ENCODE assay signal across 8 cellular contexts in the genomic region with DNA sequence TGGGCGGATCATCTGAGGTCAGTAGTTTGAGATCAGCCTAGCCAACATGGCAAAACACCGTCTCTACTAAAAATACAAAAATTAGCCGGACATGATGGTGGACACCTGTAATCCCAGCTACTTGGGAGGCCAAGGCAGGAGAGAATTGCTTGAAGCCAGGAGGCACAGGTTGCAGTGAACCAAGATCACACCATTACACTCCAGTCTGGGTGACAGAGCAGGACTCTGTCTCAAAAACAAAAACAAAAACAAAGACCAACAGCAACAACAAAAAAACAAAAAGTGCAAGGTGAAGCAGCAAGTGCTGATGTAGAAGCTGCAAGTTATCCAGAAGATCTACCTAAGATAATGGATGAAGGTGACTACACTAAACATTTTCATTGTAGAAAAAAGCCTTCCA. TPM values are rescaled to one million over a fixed set of nuclear protein-coding genes. Genes with fewer than 3 reads are reported as not detected.
DNase-seq lines count a peak whose midpoint lies in the region; TF ChIP-seq lines count a peak whose summit lies in the region.
"Not testable (repeated sequence)": the region's sequence is repeated elsewhere in the genome, so short reads cannot be mapped to it uniquely, and the experiment has no call there.

No MANE protein-coding gene starts in this region.

- 100% methylated on average over 2 to 3 of the region's 3 CpGs for WGBS in mesodermal cell (ENCODE audit: insufficient coverage in 2 of 2), 2 experiments
- WGBS in suprapubic skin, result 93% methylated on average over 3 of the region's 3 CpGs

- CTCF ChIA-PET in CD4-positive, alpha-beta memory T cell (lab: Charles Lee; ENCODE audit: partially characterized antibody), result interaction anchor here (1.3 to 1.6 kb wide), 3 partner anchors 11 to 237 kb away, joined by 3 to 5 read pairs (median 3); no protein-coding TSS in a partner anchor
- CTCF ChIA-PET in activated CD4-positive, alpha-beta memory T cell treated with anti-CD3 and anti-CD28 coated beads for 36 hours (lab: Charles Lee), result interaction anchor here (0.9 kb wide), 2 partner anchors 171 to 174 kb away, joined by 3 read pairs; no protein-coding TSS in a partner anchor
- CTCF ChIA-PET in activated naive CD4-positive, alpha-beta T cell treated with anti-CD3 and anti-CD28 coated beads for 36 hours (lab: Charles Lee), result interaction anchor here (0.6 to 2.8 kb wide), 4 partner anchors 16 to 148 kb away, joined by 3 to 9 read pairs (median 3); no protein-coding TSS in a partner anchor

- H3K36me3 ChIP-seq in CD4-positive, alpha-beta memory T cell (ENCODE audit: insufficient read depth, low read length), result peaks cover 31% of the 10 kb centered on the region
- peaks cover 66% of the 10 kb centered on the region for H3K36me3 ChIP-seq in OCI-LY1 (ENCODE audit: insufficient read depth, low read length)
- peaks cover 65% of the 10 kb centered on the region for H3K36me3 ChIP-seq in mesodermal cell (ENCODE audit: control insufficient read depth, insufficient read depth, low read length)
- H3K36me3 ChIP-seq in suprapubic skin, result peaks cover 39% of the 10 kb centered on the region

- TF ChIP-seq EP300 in suprapubic skin (IDR thresholded peaks at IDR 0.05), result not testable (repeated sequence)

- H3K9me2 ChIP-seq in OCI-LY1 (ENCODE audit: low read depth, low read length), result not testable (repeated sequence)

- H3K27me3 ChIP-seq in CD4-positive, alpha-beta memory T cell (ENCODE audit: insufficient read depth, low read length); OCI-LY1 (ENCODE audit: insufficient read depth, low read length); suprapubic skin: not testable (repeated sequence)

- peak in 1 of 5 donors; percentile 6 for DNase-seq in CD4-positive, alpha-beta memory T cell
- not testable (repeated sequence) for DNase-seq in activated CD4-positive, alpha-beta memory T cell treated with anti-CD3 and anti-CD28 coated beads for 36 hours; activated naive CD4-positive, alpha-beta T cell treated with anti-CD3 and anti-CD28 coated beads for 36 hours; osteocyte (ENCODE audit: extremely low spot score, unreplicated experiment)
- DNase-seq in cerebellar cortex (ENCODE audit: low spot score) (peak; percentile 40), suprapubic skin (ENCODE audit: low spot score in 2 of 2) (peak; percentile 12 to 24)

- not testable (repeated sequence) for H3K27ac ChIP-seq in CD4-positive, alpha-beta memory T cell (ENCODE audit: low read depth, low read length); suprapubic skin
- peak overlapping the region; percentile 7 for H3K27ac ChIP-seq in OCI-LY1 (ENCODE audit: low read depth, low read length, poor library complexity, severe bottlenecking)
- H3K27ac ChIP-seq in mesodermal cell (ENCODE audit: low read depth, low read length, severe bottlenecking), result peak overlapping the region; percentile 8

- POLR2A ChIA-PET in CD4-positive, alpha-beta memory T cell (lab: Charles Lee; ENCODE audit: partially characterized antibody), result interaction anchor here (0.9 to 8.9 kb wide), 5 partner anchors 9 to 147 kb away, joined by 3 to 148 read pairs (median 6); partner anchors contain the start of gene SRSF3
- POLR2A ChIA-PET in activated CD4-positive, alpha-beta memory T cell treated with anti-CD3 and anti-CD28 coated beads for 36 hours (lab: Charles Lee), result interaction anchor here (0.6 to 6.3 kb wide), 5 partner anchors 8 to 83 kb away, joined by 3 to 73 read pairs (median 3); partner anchors contain the start of gene SRSF3

- not testable (repeated sequence) for H3K27me3 Mint-ChIP-seq in CD4-positive, alpha-beta memory T cell; activated CD4-positive, alpha-beta memory T cell treated with anti-CD3 and anti-CD28 coated beads for 36 hours; activated naive CD4-positive, alpha-beta T cell treated with anti-CD3 and anti-CD28 coated beads for 36 hours (ENCODE audit: low read depth); osteocyte (ENCODE audit: unreplicated experiment)

- H3K4me2 ChIP-seq in OCI-LY1 (ENCODE audit: low read length), result not testable (repeated sequence)

- not testable (repeated sequence) for TF ChIP-seq CTCF in OCI-LY1 (IDR thresholded peaks at IDR 0.05; ENCODE audit: low read length); osteocyte (IDR thresholded peaks at IDR 0.05); suprapubic skin (IDR thresholded peaks at IDR 0.05)

- H4K20me1 ChIP-seq in OCI-LY1 (ENCODE audit: insufficient read depth, low read length), result not testable (repeated sequence)

- peaks cover 24% of the 10 kb centered on the region for H3F3A ChIP-seq in OCI-LY1 (ENCODE audit: insufficient read depth, low read length)

- H2AFZ ChIP-seq in OCI-LY1 (ENCODE audit: low read length), result not testable (repeated sequence)

- H3K9me3 ChIP-seq in CD4-positive, alpha-beta memory T cell (ENCODE audit: control insufficient read depth in 1 of 2, low read length in 2 of 2); OCI-LY1 (ENCODE audit: low read length); mesodermal cell (ENCODE audit: control insufficient read depth, low read length); suprapubic skin: not testable (repeated sequence)

- peaks cover 42% of the 10 kb centered on the region for H3K4me1 ChIP-seq in CD4-positive, alpha-beta memory T cell (ENCODE audit: insufficient read depth, low read length)
- H3K4me1 ChIP-seq in OCI-LY1 (ENCODE audit: insufficient read depth, low read length, severe bottlenecking); mesodermal cell (ENCODE audit: control insufficient read depth, insufficient read depth, low read length, poor library complexity, severe bottlenecking): not testable (repeated sequence)
- peaks cover 26% of the 10 kb centered on the region for H3K4me1 ChIP-seq in suprapubic skin

- not testable (repeated sequence) for H3K9ac ChIP-seq in OCI-LY1 (ENCODE audit: low read length)

- not testable (repeated sequence) for H3K9me3 Mint-ChIP-seq in CD4-positive, alpha-beta memory T cell; activated CD4-positive, alpha-beta memory T cell treated with anti-CD3 and anti-CD28 coated beads for 36 hours; activated naive CD4-positive, alpha-beta T cell treated with anti-CD3 and anti-CD28 coated beads for 36 hours; osteocyte (ENCODE audit: unreplicated experiment)

- not testable (repeated sequence) for H3K79me2 ChIP-seq in OCI-LY1 (ENCODE audit: insufficient read depth, low read length)

- H3K4me3 ChIP-seq in CD4-positive, alpha-beta memory T cell (ENCODE audit: low read length in 2 of 2); OCI-LY1 (ENCODE audit: low read depth, low read length, poor library complexity, severe bottlenecking); mesodermal cell (ENCODE audit: extremely low read depth, insufficient read depth, low read length, poor library complexity, severe bottlenecking); suprapubic skin: not testable (repeated sequence)

- peak overlapping the region in 6 of 7 donors; percentile 9 to 86 (median 54) for H3K27ac Mint-ChIP-seq in CD4-positive, alpha-beta memory T cell
- H3K27ac Mint-ChIP-seq in activated CD4-positive, alpha-beta memory T cell treated with anti-CD3 and anti-CD28 coated beads for 36 hours, result peak overlapping the region; percentile 14
- peak overlapping the region; percentile 61 for H3K27ac Mint-ChIP-seq in activated naive CD4-positive, alpha-beta T cell treated with anti-CD3 and anti-CD28 coated beads for 36 hours
- peak overlapping the region; percentile 18 for H3K27ac Mint-ChIP-seq in osteocyte (ENCODE audit: unreplicated experiment)

- intact Hi-C loops in CD4-positive, alpha-beta memory T cell (cut with micrococcal nuclease); activated CD4-positive, alpha-beta memory T cell treated with anti-CD3 and anti-CD28 coated beads for 36 hours (cut with micrococcal nuclease): not testable (repeated sequence)
- intact Hi-C loops in activated naive CD4-positive, alpha-beta T cell treated with anti-CD3 and anti-CD28 coated beads for 36 hours (cut with micrococcal nuclease), result loop anchor here (10.0 kb wide), 1 partner anchor 403 kb away; no protein-coding TSS in a partner anchor

- peaks cover 45 to 68% of the 10 kb centered on the region in 2 donors for H3K36me3 Mint-ChIP-seq in CD4-positive, alpha-beta memory T cell
- H3K36me3 Mint-ChIP-seq in activated CD4-positive, alpha-beta memory T cell treated with anti-CD3 and anti-CD28 coated beads for 36 hours, result peaks cover 57% of the 10 kb centered on the region
- H3K36me3 Mint-ChIP-seq in activated naive CD4-positive, alpha-beta T cell treated with anti-CD3 and anti-CD28 coated beads for 36 hours (ENCODE audit: low read depth), result peaks cover 55% of the 10 kb centered on the region
- peaks cover 36% of the 10 kb centered on the region for H3K36me3 Mint-ChIP-seq in osteocyte (ENCODE audit: unreplicated experiment)

- not testable (repeated sequence) for H3K4me3 Mint-ChIP-seq in CD4-positive, alpha-beta memory T cell; activated CD4-positive, alpha-beta memory T cell treated with anti-CD3 and anti-CD28 coated beads for 36 hours; activated naive CD4-positive, alpha-beta T cell treated with anti-CD3 and anti-CD28 coated beads for 36 hours; osteocyte (ENCODE audit: unreplicated experiment)

- H3K4me1 Mint-ChIP-seq in CD4-positive, alpha-beta memory T cell, result peaks cover 27 to 57% (median 36%) of the 10 kb centered on the region in 4 donors
- peaks cover 44% of the 10 kb centered on the region for H3K4me1 Mint-ChIP-seq in activated CD4-positive, alpha-beta memory T cell treated with anti-CD3 and anti-CD28 coated beads for 36 hours (ENCODE audit: low read depth)
- H3K4me1 Mint-ChIP-seq in activated naive CD4-positive, alpha-beta T cell treated with anti-CD3 and anti-CD28 coated beads for 36 hours (ENCODE audit: low read depth), result peaks cover 47% of the 10 kb centered on the region
- not testable (repeated sequence) for H3K4me1 Mint-ChIP-seq in osteocyte (ENCODE audit: unreplicated experiment)

- not testable (repeated sequence) for TF ChIP-seq POLR2A in suprapubic skin (IDR thresholded peaks at IDR 0.05)

RNA-seq across cellular contexts. Expression of gene SRSF3, which starts 17.5 kb away (rescaled TPM):
- total RNA-seq in CD4-positive, alpha-beta memory T cell, result 100 to 1,000 TPM; 337 to 350 TPM
- polyA plus RNA-seq in CD4-positive, alpha-beta memory T cell, result 100 to 1,000 TPM; 293 to 328 TPM
- 100 to 1,000 TPM; 390 to 392 TPM for total RNA-seq in activated CD4-positive, alpha-beta memory T cell treated with anti-CD3 and anti-CD28 coated beads for 36 hours
- 100 to 1,000 TPM; 250 to 269 TPM for total RNA-seq in activated naive CD4-positive, alpha-beta T cell treated with anti-CD3 and anti-CD28 coated beads for 36 hours
- 311 TPM for polyA plus RNA-seq in mesodermal cell (2013, experiment 1 of 2)
- 329 TPM for polyA plus RNA-seq in mesodermal cell (2013, experiment 2 of 2)
- 209 and 216 TPM in 2 replicates for total RNA-seq in osteocyte
- total RNA-seq in suprapubic skin, result 100 to 1,000 TPM; 152 to 180 (median 167) TPM
